Comparison of ENCODE assay signal across 23 cellular contexts in the genomic region with DNA sequence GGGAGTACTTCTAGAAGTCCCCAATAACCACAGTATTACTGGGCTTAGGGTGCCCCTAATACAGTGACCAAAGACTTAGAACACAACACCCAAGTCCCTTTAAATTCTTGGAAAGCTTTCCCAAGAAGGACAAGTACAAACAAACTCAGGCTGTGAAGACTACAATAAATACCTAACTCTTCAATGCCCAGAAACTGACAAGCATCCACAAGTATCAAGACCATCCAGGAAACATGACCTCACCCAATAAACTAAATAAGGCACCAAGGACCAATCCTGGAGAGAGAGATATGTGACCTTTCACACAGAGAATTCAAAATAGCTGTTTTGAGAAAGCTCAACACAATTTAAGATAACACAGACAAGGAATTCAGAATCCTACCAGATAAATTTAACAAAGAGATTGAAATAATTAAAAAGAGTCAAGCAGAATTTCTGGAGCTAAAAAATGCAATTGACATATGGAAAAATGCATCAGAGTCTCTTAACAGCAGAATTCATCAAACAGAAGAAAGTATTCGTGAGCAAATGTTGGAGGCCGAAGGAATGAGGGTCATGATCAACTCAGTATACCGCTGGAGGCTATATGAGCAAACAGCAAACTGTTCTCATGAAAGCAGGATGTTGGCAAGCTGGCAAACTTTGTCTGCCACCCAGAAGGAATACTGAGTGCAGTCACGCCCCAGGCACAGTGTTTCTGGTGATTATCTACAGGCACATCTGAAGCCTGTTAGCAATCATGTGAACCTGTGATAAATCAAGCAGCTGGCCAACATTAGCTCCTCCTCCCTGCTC.
"Had no signal": no experiment of that assay in that cellular context is flagged by ENCODE, and none has a peak within 500 bp of the region (broad histone marks: within the 10 kb centered on the region; RNA-seq: fewer than 3 reads in every experiment).

No MANE protein-coding gene starts in this region.

- H3K36me3 ChIP-seq: esophagus squamous epithelium, heart right ventricle, neutrophil, ovary, right atrium auricular region, thoracic aorta, upper lobe of left lung had no signal

- H3K4me3 ChIP-seq: dorsolateral prefrontal cortex, esophagus squamous epithelium, heart right ventricle, ovary, psoas muscle, right atrium auricular region, thoracic aorta, upper lobe of left lung had no signal

- FAIRE-seq: colon, endothelial cell of umbilical vein had no signal

- H3K27ac ChIP-seq: dorsolateral prefrontal cortex, esophagus squamous epithelium, heart right ventricle, neutrophil, ovary, psoas muscle, right atrium auricular region, thoracic aorta, upper lobe of left lung had no signal

- H3K4me1 ChIP-seq: esophagus squamous epithelium, heart right ventricle, psoas muscle, right atrium auricular region, upper lobe of left lung had no signal

- DNase-seq: activated CD4-positive, alpha-beta memory T cell treated with anti-CD3 and anti-CD28 coated beads, Interleukin-2, amount 10 ng/mL, durations not matched to agents 7 days and 5 days; activated CD4-positive, alpha-beta T cell treated with anti-CD3 and anti-CD28 coated beads, Interleukin-2, amount 10 ng/mL, durations not matched to agents 24 days and 14 days; activated CD4-positive, CD25-positive, alpha-beta regulatory T cell; activated effector memory CD4-positive, alpha-beta T cell treated with Interleukin-2 at 50 U/mL for 16 hours; activated naive CD4-positive, alpha-beta T cell treated with anti-CD3 and anti-CD28 coated beads for 36 hours; activated naive CD8-positive, alpha-beta T cell treated with anti-CD3 and anti-CD28 coated beads, Interleukin-2, amount 50 U/mL, for 24 hours; activated T-cell treated with anti-CD3 and anti-CD28 coated beads, Interleukin-2, amount 50 U/mL, for 72 hours; dorsolateral prefrontal cortex; effector memory CD8-positive, alpha-beta T cell; esophagus squamous epithelium; heart right ventricle; islet precursor cell; left cardiac atrium; ovary; psoas muscle; stimulated activated CD4-positive, alpha-beta T cell treated with anti-CD3 and anti-CD28 coated beads, Interleukin-4, amount 100 ng/mL, for 24 hours; stimulated activated naive CD4-positive, alpha-beta T cell treated with Interleukin-2 at 50 U/mL for 16 hours; upper lobe of left lung had no signal

- ATAC-seq: activated naive CD8-positive, alpha-beta T cell treated with anti-CD3 and anti-CD28 coated beads, Interleukin-2, amount 50 U/mL, for 24 hours; activated T-cell treated with anti-CD3 and anti-CD28 coated beads, Interleukin-2, amount 50 U/mL, for 72 hours; effector memory CD8-positive, alpha-beta T cell; heart right ventricle; left cardiac atrium; psoas muscle had no signal

- H3K9me3 ChIP-seq: neutrophil, ovary had no signal

- H3K27me3 ChIP-seq: dorsolateral prefrontal cortex, esophagus squamous epithelium, heart right ventricle, neutrophil, ovary, right atrium auricular region, upper lobe of left lung had no signal
